31 cellular contexts compared by ENCODE assay signal in the genomic region with DNA sequence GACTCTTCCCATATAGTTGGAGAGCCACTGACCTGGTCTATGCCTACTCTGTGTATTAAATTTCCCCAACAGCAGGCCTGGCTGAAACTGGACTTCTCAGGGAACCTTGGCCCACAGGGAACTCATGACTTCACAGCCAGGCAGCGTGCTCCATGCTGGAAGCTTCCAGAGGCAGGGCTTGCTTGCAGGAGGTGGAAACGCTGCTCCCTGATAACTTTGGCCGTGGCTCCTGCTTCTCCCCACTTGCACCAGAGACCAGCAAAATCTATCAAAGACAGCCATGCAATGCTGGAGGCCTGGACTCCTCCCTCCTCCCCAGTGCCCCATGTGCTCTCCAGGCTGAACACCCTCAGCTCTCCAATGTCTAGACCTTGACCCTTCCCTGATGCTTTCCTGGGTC.
"Had no signal": no experiment of that assay in that cellular context is flagged by ENCODE, and none has a peak within 500 bp of the region (broad histone marks: within the 10 kb centered on the region; RNA-seq: fewer than 3 reads in every experiment).

No MANE protein-coding gene starts in this region.

- H3K27ac ChIP-seq: body of pancreas, breast epithelium, KMS-11, SJCRH30, SK-N-MC, WERI-Rb-1 had no signal

- DNase-seq: activated CD4-positive, alpha-beta T cell treated with anti-CD3 and anti-CD28 coated beads for 1 hour; activated CD4-positive, alpha-beta T cell treated with anti-CD3 and anti-CD28 coated beads for 48 hours; activated CD4-positive, alpha-beta T cell treated with anti-CD3 and anti-CD28 coated beads, Interleukin-2, amount 50 U/mL, for 48 hours; activated CD4-positive, CD25-positive, alpha-beta regulatory T cell; activated effector memory CD4-positive, alpha-beta T cell treated with anti-CD3 and anti-CD28 coated beads, Interleukin-2, amount 50 U/mL, for 16 hours; activated naive CD4-positive, alpha-beta T cell; activated naive CD4-positive, alpha-beta T cell treated with anti-CD3 and anti-CD28 coated beads, Interleukin-2, amount 50 U/mL, for 16 hours; activated naive CD8-positive, alpha-beta T cell treated with anti-CD3 and anti-CD28 coated beads for 36 hours; activated T-cell treated with anti-CD3 and anti-CD28 coated beads, Interleukin-2, amount 50 U/mL, for 1 hour; activated T-cell treated with anti-CD3 and anti-CD28 coated beads, Interleukin-2, amount 50 U/mL, for 72 hours; amniotic stem cell; body of pancreas; cerebellar nuclear complex; NCI-H1092 treated with DMSO at 0.1 percent for 48 hours; NCI-H1417; NCI-H146; NCI-H187 treated with DMSO at 0.1 percent for 48 hours; NCI-H2081; NCI-H345; NCI-H524 treated with DMSO at 0.1 percent for 48 hours; SHP77; SJCRH30; T1000; WERI-Rb-1 had no signal

- H3K4me3 ChIP-seq: body of pancreas, breast epithelium, SJCRH30, SK-N-MC had no signal

- FAIRE-seq: astrocyte had no signal

- H3K9ac ChIP-seq: KMS-11 had no signal

- H3K9me3 ChIP-seq: body of pancreas, breast epithelium, SJCRH30 had no signal

- H3K4me2 ChIP-seq: KMS-11 had no signal

- H3K27me3 ChIP-seq: body of pancreas, breast epithelium had no signal

- H3K4me1 ChIP-seq: body of pancreas, breast epithelium, SJCRH30 had no signal

- ATAC-seq: activated CD8-positive, alpha-beta memory T cell treated with anti-CD3 and anti-CD28 coated beads, Interleukin-2, amount 10 ng/mL, durations not matched to agents 7 days and 5 days; activated T-cell treated with anti-CD3 and anti-CD28 coated beads, Interleukin-2, amount 50 U/mL, for 72 hours; activated T-helper 17 cell treated with anti-CD3 and anti-CD28 coated beads, Interleukin-2, amount 50 U/mL, for 72 hours; body of pancreas; Panc1 had no signal

- H3K36me3 ChIP-seq: breast epithelium, SJCRH30 had no signal
